25 cellular contexts compared by ENCODE assay signal in genomic region chr3:186042036-186042435, GRCh38.
"Had no signal": no experiment of that assay in that cellular context is flagged by ENCODE, and none has a peak within 500 bp of the region (broad histone marks: within the 10 kb centered on the region; RNA-seq: fewer than 3 reads in every experiment).

No MANE protein-coding gene starts in this region.

- FAIRE-seq: colon, endometrium, endothelial cell of umbilical vein, frontal cortex had no signal

- H3K4me3 Mint-ChIP-seq: dendritic cell treated with granulocyte-macrophage colony-stimulating factor and Interleukin-4, amounts not matched to agents 40 ng/mL and 50 ng/mL, for 4 days; effector memory CD8-positive, alpha-beta T cell; endodermal cell had no signal

- H3K36me3 ChIP-seq: colonic mucosa, esophagus squamous epithelium, gastroesophageal sphincter had no signal

- H3K27ac Mint-ChIP-seq: dendritic cell treated with granulocyte-macrophage colony-stimulating factor and Interleukin-4, amounts not matched to agents 40 ng/mL and 50 ng/mL, for 4 days; effector memory CD8-positive, alpha-beta T cell; endodermal cell had no signal

- H3K9me3 ChIP-seq: colonic mucosa had no signal

- H3K27ac ChIP-seq: colonic mucosa, coronary artery, epithelial cell of prostate, esophagus squamous epithelium, foreskin keratinocyte, gastrocnemius medialis, gastroesophageal sphincter, heart left ventricle, heart right ventricle had no signal

- H3K27me3 ChIP-seq: colonic mucosa, dorsolateral prefrontal cortex, esophagus squamous epithelium, heart left ventricle, heart right ventricle had no signal

- H3K4me3 ChIP-seq: colonic mucosa, coronary artery, dorsolateral prefrontal cortex, esophagus squamous epithelium, gastrocnemius medialis, gastroesophageal sphincter, heart left ventricle, heart right ventricle had no signal

- DNase-seq: colonic mucosa; cortex of kidney; dermis blood vessel endothelial cell; dorsolateral prefrontal cortex; effector CD4-positive, alpha-beta T cell; effector CD8-positive, alpha-beta T cell; effector memory CD4-positive, alpha-beta T cell; effector memory CD8-positive, alpha-beta T cell; endodermal cell; erythroblast; esophagus squamous epithelium; foreskin keratinocyte; foreskin melanocyte; gastrocnemius medialis; glutamatergic neuron; heart left ventricle; heart right ventricle had no signal

- H3K4me1 ChIP-seq: colonic mucosa, esophagus squamous epithelium, foreskin keratinocyte, gastrocnemius medialis, gastroesophageal sphincter, heart left ventricle, heart right ventricle had no signal
